8 cellular contexts compared by ENCODE assay signal in the genomic region with DNA sequence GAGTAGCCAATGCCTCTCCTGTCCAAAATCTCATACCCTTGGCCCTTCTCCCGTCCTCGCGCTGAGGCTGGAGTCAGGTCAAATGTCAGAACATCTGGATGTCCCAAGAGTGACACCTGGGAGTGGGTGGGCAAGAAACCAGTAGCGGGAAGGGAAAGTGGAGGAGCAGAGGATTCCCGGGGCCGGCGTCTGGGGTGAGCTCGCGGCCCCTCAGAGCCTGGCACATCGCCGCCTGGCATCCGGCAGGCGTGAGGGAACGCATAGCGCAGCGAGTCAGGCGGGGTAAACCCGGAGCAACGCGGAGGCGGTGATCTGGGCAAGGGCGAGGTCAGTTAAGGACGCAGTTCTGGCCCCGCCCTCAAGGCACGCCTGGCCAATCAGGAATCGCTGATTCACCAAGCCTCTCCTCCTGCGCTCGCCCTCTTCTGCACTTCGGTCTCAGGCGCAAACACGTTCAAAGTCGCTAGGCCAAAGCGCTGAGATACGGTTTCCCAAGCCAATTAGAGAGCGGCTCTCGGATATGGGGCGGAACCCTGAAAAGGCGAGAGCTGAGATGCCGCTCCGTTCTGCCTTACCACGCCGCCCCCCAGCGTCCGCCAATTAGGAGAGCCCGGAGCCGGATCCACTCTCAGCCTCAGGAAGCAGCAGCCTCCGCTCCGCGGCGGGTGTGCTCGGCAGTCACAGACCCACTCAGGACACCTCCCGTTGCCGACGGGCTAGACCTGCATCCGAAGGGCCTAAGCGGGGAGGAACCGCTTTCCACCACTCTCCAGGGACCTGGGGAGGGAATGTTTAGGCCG. TPM values are rescaled to one million over a fixed set of nuclear protein-coding genes. Genes with fewer than 3 reads are reported as not detected.
DNase-seq lines count a peak whose midpoint lies in the region; ATAC-seq and TF ChIP-seq lines count a peak whose summit lies in the region.

No MANE protein-coding gene starts in this region.

- no peaks in the 10 kb centered on the region for H3K36me3 ChIP-seq in kidney epithelial cell (ENCODE audit: control insufficient read depth, insufficient read depth, low read length)

- no peaks in the 10 kb centered on the region for H3K27me3 ChIP-seq in kidney epithelial cell (ENCODE audit: control insufficient read depth, insufficient read depth, low read length)

- ATAC-seq in GM19043 (IDR thresholded peaks at IDR 0.05; ENCODE audit: low read depth, unreplicated experiment) (peak; percentile 84), HG03378 (IDR thresholded peaks at IDR 0.05; ENCODE audit: unreplicated experiment) (peak; percentile 77)

- TF ChIP-seq CTCF in choroid plexus epithelial cell (conservative IDR thresholded peaks at IDR 0.05; ENCODE audit: low read depth, low read length): peak; percentile 5
- peak; percentile 19 for TF ChIP-seq CTCF in kidney epithelial cell (IDR thresholded peaks at IDR 0.05; ENCODE audit: insufficient read depth, low read length, poor library complexity, severe bottlenecking)

- peak; percentile 95 for DNase-seq in AG20443 (ENCODE audit: low spot score)
- peak; percentile 97 for DNase-seq in NCI-H460 (ENCODE audit: extremely low read depth, low read depth)
- DNase-seq in activated CD4-positive, alpha-beta T cell treated with anti-CD3 and anti-CD28 coated beads for 24 hours (ENCODE audit: low read depth in 2 of 2): peak; percentile 86 to 93
- DNase-seq in choroid plexus epithelial cell (ENCODE audit: low read depth): peak; percentile 99
- peak; percentile 94 for DNase-seq in kidney epithelial cell (ENCODE audit: low read depth)
- DNase-seq in stimulated activated CD4-positive, alpha-beta T cell treated with anti-CD3 and anti-CD28 coated beads, Interleukin-15, amount 100 ng/mL, for 48 hours (ENCODE audit: low read depth in 2 of 2): peak; percentile 94 to 97

- H3K4me3 ChIP-seq in choroid plexus epithelial cell (ENCODE audit: low read depth, low read length) (peak overlapping the region; percentile 78), kidney epithelial cell (ENCODE audit: low read depth, low read length) (peak overlapping the region; percentile 49)

RNA-seq across cellular contexts. Expression of a gene that starts 22.5 kb away (rescaled TPM):
- 36.0 and 39.7 TPM in 2 replicates for total RNA-seq in NCI-H460 (2014; rRNA removed; shearing (Covaris generic))
- polyA plus RNA-seq in NCI-H460 (2014; cell fraction: nucleus; rRNA removed): 57.1 and 57.6 TPM in 2 replicates
- total RNA-seq in kidney epithelial cell: 32.3 and 56.1 TPM in 2 replicates

RNA-seq across cellular contexts. Expression of a gene that starts 22.7 kb away (rescaled TPM):
- total RNA-seq in NCI-H460 (2014; rRNA removed; shearing (Covaris generic)): 4,945 and 5,414 TPM in 2 replicates
- 2,196 and 2,697 TPM in 2 replicates for polyA plus RNA-seq in NCI-H460 (2014; cell fraction: nucleus; rRNA removed)
- total RNA-seq in kidney epithelial cell: 6,267 and 7,360 TPM in 2 replicates

RNA-seq across cellular contexts. Expression of a gene that starts 27.8 kb away (rescaled TPM):
- 0.69 and 1.8 TPM in 2 replicates for total RNA-seq in NCI-H460 (2014; rRNA removed; shearing (Covaris generic))
- 0.86 and 1.4 TPM in 2 replicates for polyA plus RNA-seq in NCI-H460 (2014; cell fraction: nucleus; rRNA removed)
- total RNA-seq in kidney epithelial cell: 1.4 and 2.5 TPM in 2 replicates

RNA-seq across cellular contexts. Expression of a gene that starts 39.9 kb away (rescaled TPM):
- total RNA-seq in NCI-H460 (2014; rRNA removed; shearing (Covaris generic)): 28.8 and 29.4 TPM in 2 replicates
- 82.6 and 112 TPM in 2 replicates for polyA plus RNA-seq in NCI-H460 (2014; cell fraction: nucleus; rRNA removed)
- total RNA-seq in kidney epithelial cell: 53.2 and 70.5 TPM in 2 replicates

RNA-seq across cellular contexts. Expression of a gene that starts 40.3 kb away (rescaled TPM):
- 61.7 and 69.2 TPM in 2 replicates for total RNA-seq in NCI-H460 (2014; rRNA removed; shearing (Covaris generic))
- 77.0 and 86.5 TPM in 2 replicates for polyA plus RNA-seq in NCI-H460 (2014; cell fraction: nucleus; rRNA removed)
- total RNA-seq in kidney epithelial cell: 42.9 and 51.4 TPM in 2 replicates

Comparison
In these comparisons a context has a peak if more than half of its experiments do, and no peak if none do; other contexts are left out.
1. Peak in every context shown above with its lines: DNase-seq, ATAC-seq and H3K4me3 ChIP-seq.